1 cellular context compared by ENCODE assay signal in the genomic region with DNA sequence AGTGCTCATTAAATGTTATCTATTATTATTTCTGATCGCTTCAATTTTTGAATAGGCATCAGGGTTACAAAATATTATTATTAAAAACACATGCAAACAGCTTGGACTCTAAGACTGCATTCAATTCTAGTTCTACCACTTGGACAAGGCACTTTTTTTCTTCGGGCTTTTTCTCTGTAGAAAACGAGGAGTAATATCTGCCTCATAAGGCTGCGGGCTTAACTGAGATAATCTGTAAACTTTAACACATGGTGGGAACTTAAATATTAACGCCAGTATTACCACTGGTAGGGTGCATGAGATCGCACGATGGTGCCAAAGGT.
TF ChIP-seq lines count a peak whose summit lies in the region.

No MANE protein-coding gene starts in this region.

TF ChIP-seq in GM12878, 131 proteins besides CTCF, POLR2A, EP300 and RAD21 (continued from another document):
- TF ChIP-seq, protein P1, sequence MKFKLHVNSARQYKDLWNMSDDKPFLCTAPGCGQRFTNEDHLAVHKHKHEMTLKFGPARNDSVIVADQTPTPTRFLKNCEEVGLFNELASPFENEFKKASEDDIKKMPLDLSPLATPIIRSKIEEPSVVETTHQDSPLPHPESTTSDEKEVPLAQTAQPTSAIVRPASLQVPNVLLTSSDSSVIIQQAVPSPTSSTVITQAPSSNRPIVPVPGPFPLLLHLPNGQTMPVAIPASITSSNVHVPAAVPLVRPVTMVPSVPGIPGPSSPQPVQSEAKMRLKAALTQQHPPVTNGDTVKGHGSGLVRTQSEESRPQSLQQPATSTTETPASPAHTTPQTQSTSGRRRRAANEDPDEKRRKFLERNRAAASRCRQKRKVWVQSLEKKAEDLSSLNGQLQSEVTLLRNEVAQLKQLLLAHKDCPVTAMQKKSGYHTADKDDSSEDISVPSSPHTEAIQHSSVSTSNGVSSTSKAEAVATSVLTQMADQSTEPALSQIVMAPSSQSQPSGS (IDR thresholded peaks at IDR 0.05; ENCODE audit: low read length), result no peak
- TF ChIP-seq CHD2 (IDR thresholded peaks at IDR 0.05; ENCODE audit: borderline replicate concordance, low read depth, low read length) (no peak), JUND (IDR thresholded peaks at IDR 0.05; ENCODE audit: low read depth, low read length) (no peak), CBX3 (IDR thresholded peaks at IDR 0.05; ENCODE audit: borderline replicate concordance, low read depth) (no peak)
- TF ChIP-seq, protein P2, sequence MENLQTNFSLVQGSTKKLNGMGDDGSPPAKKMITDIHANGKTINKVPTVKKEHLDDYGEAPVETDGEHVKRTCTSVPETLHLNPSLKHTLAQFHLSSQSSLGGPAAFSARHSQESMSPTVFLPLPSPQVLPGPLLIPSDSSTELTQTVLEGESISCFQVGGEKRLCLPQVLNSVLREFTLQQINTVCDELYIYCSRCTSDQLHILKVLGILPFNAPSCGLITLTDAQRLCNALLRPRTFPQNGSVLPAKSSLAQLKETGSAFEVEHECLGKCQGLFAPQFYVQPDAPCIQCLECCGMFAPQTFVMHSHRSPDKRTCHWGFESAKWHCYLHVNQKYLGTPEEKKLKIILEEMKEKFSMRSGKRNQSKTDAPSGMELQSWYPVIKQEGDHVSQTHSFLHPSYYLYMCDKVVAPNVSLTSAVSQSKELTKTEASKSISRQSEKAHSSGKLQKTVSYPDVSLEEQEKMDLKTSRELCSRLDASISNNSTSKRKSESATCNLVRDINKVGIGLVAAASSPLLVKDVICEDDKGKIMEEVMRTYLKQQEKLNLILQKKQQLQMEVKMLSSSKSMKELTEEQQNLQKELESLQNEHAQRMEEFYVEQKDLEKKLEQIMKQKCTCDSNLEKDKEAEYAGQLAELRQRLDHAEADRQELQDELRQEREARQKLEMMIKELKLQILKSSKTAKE (IDR thresholded peaks at IDR 0.05; ENCODE audit: low read depth, poor library complexity, severe bottlenecking), result no peak
